In genomic region chr14:23307146-23307447, GRCh38 we compare ENCODE assay signal across 1 cellular context.
TF ChIP-seq lines count a peak whose summit lies in the region.

No MANE protein-coding gene starts in this region.

TF ChIP-seq in HepG2, 621 proteins besides CTCF, POLR2A, EP300 and RAD21 (continued from another document):
- TF ChIP-seq, protein P1, sequence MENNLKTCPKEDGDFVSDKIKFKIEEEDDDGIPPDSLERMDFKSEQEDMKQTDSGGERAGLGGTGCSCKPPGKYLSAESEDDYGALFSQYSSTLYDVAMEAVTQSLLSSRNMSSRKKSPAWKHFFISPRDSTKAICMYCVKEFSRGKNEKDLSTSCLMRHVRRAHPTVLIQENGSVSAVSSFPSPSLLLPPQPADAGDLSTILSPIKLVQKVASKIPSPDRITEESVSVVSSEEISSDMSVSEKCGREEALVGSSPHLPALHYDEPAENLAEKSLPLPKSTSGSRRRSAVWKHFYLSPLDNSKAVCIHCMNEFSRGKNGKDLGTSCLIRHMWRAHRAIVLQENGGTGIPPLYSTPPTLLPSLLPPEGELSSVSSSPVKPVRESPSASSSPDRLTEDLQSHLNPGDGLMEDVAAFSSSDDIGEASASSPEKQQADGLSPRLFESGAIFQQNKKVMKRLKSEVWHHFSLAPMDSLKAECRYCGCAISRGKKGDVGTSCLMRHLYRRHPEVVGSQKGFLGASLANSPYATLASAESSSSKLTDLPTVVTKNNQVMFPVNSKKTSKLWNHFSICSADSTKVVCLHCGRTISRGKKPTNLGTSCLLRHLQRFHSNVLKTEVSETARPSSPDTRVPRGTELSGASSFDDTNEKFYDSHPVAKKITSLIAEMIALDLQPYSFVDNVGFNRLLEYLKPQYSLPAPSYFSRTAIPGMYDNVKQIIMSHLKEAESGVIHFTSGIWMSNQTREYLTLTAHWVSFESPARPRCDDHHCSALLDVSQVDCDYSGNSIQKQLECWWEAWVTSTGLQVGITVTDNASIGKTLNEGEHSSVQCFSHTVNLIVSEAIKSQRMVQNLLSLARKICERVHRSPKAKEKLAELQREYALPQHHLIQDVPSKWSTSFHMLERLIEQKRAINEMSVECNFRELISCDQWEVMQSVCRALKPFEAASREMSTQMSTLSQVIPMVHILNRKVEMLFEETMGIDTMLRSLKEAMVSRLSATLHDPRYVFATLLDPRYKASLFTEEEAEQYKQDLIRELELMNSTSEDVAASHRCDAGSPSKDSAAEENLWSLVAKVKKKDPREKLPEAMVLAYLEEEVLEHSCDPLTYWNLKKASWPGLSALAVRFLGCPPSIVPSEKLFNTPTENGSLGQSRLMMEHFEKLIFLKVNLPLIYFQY (CRISPR knock-in tag; IDR thresholded peaks at IDR 0.05; ENCODE audit: borderline replicate concordance): no peak
- TF ChIP-seq MYPOP (CRISPR knock-in tag; IDR thresholded peaks at IDR 0.05): no peak
- no peak for TF ChIP-seq ZNF737 (CRISPR knock-in tag; IDR thresholded peaks at IDR 0.05; ENCODE audit: borderline replicate concordance)
- TF ChIP-seq ZFP62 (CRISPR knock-in tag; IDR thresholded peaks at IDR 0.05): no peak
- no peak for TF ChIP-seq ZNF367 (CRISPR knock-in tag; IDR thresholded peaks at IDR 0.05; ENCODE audit: borderline replicate concordance)
- TF ChIP-seq TOE1 (CRISPR knock-in tag; IDR thresholded peaks at IDR 0.05): no peak
- TF ChIP-seq, protein P2, sequence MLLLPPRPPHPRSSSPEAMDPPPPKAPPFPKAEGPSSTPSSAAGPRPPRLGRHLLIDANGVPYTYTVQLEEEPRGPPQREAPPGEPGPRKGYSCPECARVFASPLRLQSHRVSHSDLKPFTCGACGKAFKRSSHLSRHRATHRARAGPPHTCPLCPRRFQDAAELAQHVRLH (CRISPR knock-in tag; IDR thresholded peaks at IDR 0.05; ENCODE audit: borderline replicate concordance, low read depth): no peak
- 0 out of 2 replicates have a peak, but pooled peaks have one; percentile 6 for TF ChIP-seq SIX1 (CRISPR knock-in tag; IDR thresholded peaks at IDR 0.05; ENCODE audit: borderline replicate concordance)
- TF ChIP-seq DZIP1 (CRISPR knock-in tag; IDR thresholded peaks at IDR 0.05): 0 out of 2 replicates have a peak, but pooled peaks have one; percentile 0
- TF ChIP-seq GABPB1 (CRISPR knock-in tag; IDR thresholded peaks at IDR 0.05): no peak
- no peak for TF ChIP-seq ZNF251 (CRISPR knock-in tag; IDR thresholded peaks at IDR 0.05)
- TF ChIP-seq EED (CRISPR knock-in tag; IDR thresholded peaks at IDR 0.05): peak; percentile 5; the same call in 1 of the 2 replicates
- TF ChIP-seq REXO4 (CRISPR knock-in tag; IDR thresholded peaks at IDR 0.05; ENCODE audit: borderline replicate concordance): no peak
- TF ChIP-seq FOXC1 (CRISPR knock-in tag; IDR thresholded peaks at IDR 0.05; ENCODE audit: borderline replicate concordance): no peak
- TF ChIP-seq KLF12 (CRISPR knock-in tag; IDR thresholded peaks at IDR 0.05; ENCODE audit: borderline replicate concordance): no peak
- no peak for TF ChIP-seq SRY (CRISPR knock-in tag; IDR thresholded peaks at IDR 0.05)
- no peak for TF ChIP-seq NCOA5 (CRISPR knock-in tag; IDR thresholded peaks at IDR 0.05)
- TF ChIP-seq RELA (CRISPR knock-in tag; IDR thresholded peaks at IDR 0.05): no peak
- 0 out of 2 replicates have a peak, but pooled peaks have one; percentile 13 for TF ChIP-seq ZFP37 (CRISPR knock-in tag; IDR thresholded peaks at IDR 0.05; ENCODE audit: borderline replicate concordance)
- TF ChIP-seq MEF2D (CRISPR knock-in tag; IDR thresholded peaks at IDR 0.05): no peak
- no peak for TF ChIP-seq GMEB1 (CRISPR knock-in tag; IDR thresholded peaks at IDR 0.05; ENCODE audit: borderline replicate concordance)
- no peak for TF ChIP-seq SETDB1 (CRISPR knock-in tag; IDR thresholded peaks at IDR 0.05; ENCODE audit: borderline replicate concordance)
- TF ChIP-seq TP53 (CRISPR knock-in tag; conservative IDR thresholded peaks at IDR 0.05): no peak
- TF ChIP-seq SP1 (IDR thresholded peaks at IDR 0.05): no peak
- no peak for TF ChIP-seq SP1 (CRISPR knock-in tag; IDR thresholded peaks at IDR 0.05)
- TF ChIP-seq, protein P3, sequence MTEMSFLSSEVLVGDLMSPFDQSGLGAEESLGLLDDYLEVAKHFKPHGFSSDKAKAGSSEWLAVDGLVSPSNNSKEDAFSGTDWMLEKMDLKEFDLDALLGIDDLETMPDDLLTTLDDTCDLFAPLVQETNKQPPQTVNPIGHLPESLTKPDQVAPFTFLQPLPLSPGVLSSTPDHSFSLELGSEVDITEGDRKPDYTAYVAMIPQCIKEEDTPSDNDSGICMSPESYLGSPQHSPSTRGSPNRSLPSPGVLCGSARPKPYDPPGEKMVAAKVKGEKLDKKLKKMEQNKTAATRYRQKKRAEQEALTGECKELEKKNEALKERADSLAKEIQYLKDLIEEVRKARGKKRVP (CRISPR knock-in tag; IDR thresholded peaks at IDR 0.05): no peak
- TF ChIP-seq ZNF556 (CRISPR knock-in tag; IDR thresholded peaks at IDR 0.05; ENCODE audit: borderline replicate concordance): no peak
- TF ChIP-seq ZNF777 (CRISPR knock-in tag; IDR thresholded peaks at IDR 0.05): no peak
- TF ChIP-seq ZNF263 (CRISPR knock-in tag; IDR thresholded peaks at IDR 0.05): no peak
- TF ChIP-seq CSRNP2 (CRISPR knock-in tag; conservative IDR thresholded peaks at IDR 0.05; ENCODE audit: low read depth): no peak
- TF ChIP-seq CREB1 (IDR thresholded peaks at IDR 0.05): no peak
- no peak for TF ChIP-seq CREB1 (CRISPR knock-in tag; IDR thresholded peaks at IDR 0.05)
- TF ChIP-seq SATB2 (CRISPR knock-in tag; IDR thresholded peaks at IDR 0.05): no peak
- TF ChIP-seq ZNF34 (CRISPR knock-in tag; IDR thresholded peaks at IDR 0.05; ENCODE audit: borderline replicate concordance): 0 out of 2 replicates have a peak, but pooled peaks have one; percentile 7
- no peak for TF ChIP-seq NFE2L2 (IDR thresholded peaks at IDR 0.05; ENCODE audit: low read length)
- TF ChIP-seq ZHX2 (IDR thresholded peaks at IDR 0.05; ENCODE audit: low read depth): no peak
- TF ChIP-seq ZHX2 (CRISPR knock-in tag; IDR thresholded peaks at IDR 0.05; ENCODE audit: borderline replicate concordance): peak; percentile 6; the same call in 1 of the 2 replicates
